35 cellular contexts compared by ENCODE assay signal in the genomic region with DNA sequence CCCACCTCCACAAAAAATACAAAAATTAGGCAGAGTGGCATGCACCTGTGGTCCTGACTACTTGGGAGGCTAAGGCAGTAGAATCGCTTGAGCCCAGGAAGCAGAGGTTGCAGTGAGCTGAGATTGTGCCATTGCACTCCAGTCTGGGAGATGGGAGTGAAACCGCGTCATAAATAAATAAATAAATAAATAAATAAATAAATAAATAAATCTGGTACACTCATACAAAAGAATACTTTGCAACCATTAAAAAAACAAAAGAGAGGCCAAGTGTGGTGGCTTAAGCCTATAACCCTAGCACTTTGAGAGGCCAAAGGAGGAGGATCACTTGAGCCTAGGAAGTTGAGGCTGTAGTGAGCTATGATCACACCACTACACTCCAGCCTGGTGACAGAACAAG. TPM values are rescaled to one million over a fixed set of nuclear protein-coding genes. Genes with fewer than 3 reads are reported as not detected.
"Had no signal": no experiment of that assay in that cellular context is flagged by ENCODE, and none has a peak within 500 bp of the region (broad histone marks: within the 10 kb centered on the region; RNA-seq: fewer than 3 reads in every experiment).

No MANE protein-coding gene starts in this region.

- H3K27me3 ChIP-seq: colonic mucosa, dorsolateral prefrontal cortex, gastrocnemius medialis, gastroesophageal sphincter, hepatocyte had no signal

- H3K4me3 Mint-ChIP-seq: dendritic cell treated with granulocyte-macrophage colony-stimulating factor and Interleukin-4, amounts not matched to agents 40 ng/mL and 50 ng/mL, for 4 days; effector memory CD8-positive, alpha-beta T cell; endodermal cell had no signal

- FAIRE-seq: colon, endometrium, endothelial cell of umbilical vein, frontal cortex had no signal

- H3K4me1 ChIP-seq: colonic mucosa, esophagus squamous epithelium, foreskin keratinocyte, heart left ventricle had no signal

- H3K4me2 ChIP-seq: hepatocyte had no signal

- ATAC-seq: effector memory CD8-positive, alpha-beta T cell; esophagus mucosa; foreskin keratinocyte; gastrocnemius medialis; gastroesophageal sphincter; heart left ventricle; heart right ventricle had no signal

- H3K27ac ChIP-seq: colonic mucosa, coronary artery, dorsolateral prefrontal cortex, epithelial cell of prostate, esophagus muscularis mucosa, esophagus squamous epithelium, foreskin keratinocyte, gastrocnemius medialis, gastroesophageal sphincter, heart left ventricle, heart right ventricle, hepatocyte had no signal

- H3K27ac Mint-ChIP-seq: dendritic cell treated with granulocyte-macrophage colony-stimulating factor and Interleukin-4, amounts not matched to agents 40 ng/mL and 50 ng/mL, for 4 days; effector memory CD8-positive, alpha-beta T cell; endodermal cell had no signal

- H3K9me3 Mint-ChIP-seq: dendritic cell treated with granulocyte-macrophage colony-stimulating factor and Interleukin-4, amounts not matched to agents 40 ng/mL and 50 ng/mL, for 4 days; effector memory CD8-positive, alpha-beta T cell had no signal

- H3K4me1 Mint-ChIP-seq: endodermal cell had no signal

- H3K36me3 ChIP-seq: colonic mucosa, esophagus muscularis mucosa, esophagus squamous epithelium, gastrocnemius medialis, gastroesophageal sphincter, heart left ventricle, heart right ventricle had no signal

- H3K9me3 ChIP-seq: colonic mucosa, esophagus muscularis mucosa, gastrocnemius medialis, gastroesophageal sphincter had no signal

- H3K4me3 ChIP-seq: colonic mucosa, coronary artery, dorsolateral prefrontal cortex, esophagus muscularis mucosa, esophagus squamous epithelium, gastrocnemius medialis, gastroesophageal sphincter, heart left ventricle, heart right ventricle, hepatocyte had no signal

- DNase-seq: colonic mucosa; cortex of kidney; dermis blood vessel endothelial cell; dorsolateral prefrontal cortex; effector CD4-positive, alpha-beta T cell; effector CD8-positive, alpha-beta T cell; effector memory CD4-positive, alpha-beta T cell; effector memory CD8-positive, alpha-beta T cell; endodermal cell; erythroblast; esophagus squamous epithelium; foreskin fibroblast; foreskin keratinocyte; foreskin melanocyte; gastrocnemius medialis; glutamatergic neuron; head of caudate nucleus; heart left ventricle; heart right ventricle had no signal

RNA-seq across cellular contexts. Expression of a gene that starts 28.0 kb away (rescaled TPM):
- polyA plus RNA-seq: fibroblast of lung had no signal

RNA-seq across cellular contexts. Expression of a gene that starts 32.4 kb away (rescaled TPM):
- total RNA-seq: dermis blood vessel endothelial cell, dermis microvascular lymphatic vessel endothelial cell, endothelial cell of umbilical vein, epithelial cell of proximal tubule, esophagus mucosa, esophagus squamous epithelium, fibroblast of villous mesenchyme, foreskin keratinocyte, gastrocnemius medialis, glomerular endothelial cell had no signal
- polyA plus RNA-seq: foreskin keratinocyte, hepatocyte had no signal

RNA-seq across cellular contexts. Expression of a gene that starts 43.9 kb away (rescaled TPM):
- total RNA-seq: dermis microvascular lymphatic vessel endothelial cell, endothelial cell of umbilical vein had no signal

RNA-seq across cellular contexts. Expression of a gene that starts 53.1 kb away (rescaled TPM):
- total RNA-seq: dermis blood vessel endothelial cell, dermis microvascular lymphatic vessel endothelial cell, esophagus muscularis mucosa, frontal cortex, gastrocnemius medialis, gastroesophageal sphincter, glomerular endothelial cell had no signal
- polyA plus RNA-seq: fibroblast of lung, hepatocyte had no signal
